In the genomic region with DNA sequence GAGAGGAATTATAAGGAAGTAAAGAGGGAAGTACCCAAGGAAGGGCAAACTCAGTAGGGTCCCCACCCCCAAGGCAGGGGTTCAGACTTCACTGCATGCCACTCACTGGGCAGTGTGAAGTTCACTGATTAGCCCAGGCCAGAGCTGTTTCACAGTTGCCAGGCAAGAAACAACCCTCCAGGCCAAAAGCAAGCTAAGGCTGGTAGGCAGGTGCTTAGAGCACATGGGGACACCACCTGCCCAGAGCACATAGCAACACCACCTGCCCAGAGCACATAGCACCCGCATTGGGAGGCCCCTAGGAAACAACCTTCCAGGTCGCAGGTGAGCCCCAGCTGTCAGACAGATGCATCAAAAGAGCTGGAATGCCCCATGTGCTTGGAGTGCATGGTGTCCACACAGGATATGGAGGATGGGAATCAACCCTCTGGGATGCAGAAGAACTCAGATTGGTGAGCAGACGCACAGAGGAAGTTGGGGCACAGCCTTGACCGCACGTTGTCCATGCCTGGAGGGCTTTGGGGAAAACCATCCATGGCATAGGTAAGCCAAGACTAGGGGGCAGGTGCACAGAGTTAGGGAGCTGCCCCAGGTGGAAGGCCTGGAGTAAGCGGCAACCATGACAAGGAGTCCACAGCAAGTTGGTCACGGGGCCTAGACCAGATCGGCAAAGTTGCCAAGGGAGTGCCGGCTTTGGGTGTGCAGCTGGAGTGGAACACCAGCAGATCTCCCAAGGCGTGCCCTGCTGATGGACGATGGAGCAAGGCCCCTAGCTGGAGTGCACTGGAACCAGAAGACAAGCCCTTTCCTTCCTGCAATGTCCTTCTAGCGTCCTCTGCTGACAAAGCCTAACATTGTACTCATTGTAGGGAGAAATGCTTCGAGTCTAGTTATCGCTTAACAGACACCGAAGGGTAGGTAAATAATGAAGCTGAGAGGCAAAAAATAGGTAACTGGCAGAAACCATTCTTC, we compare ENCODE assay signal across 9 cellular contexts. TPM values are rescaled to one million over a fixed set of nuclear protein-coding genes. Genes with fewer than 3 reads are reported as not detected.
DNase-seq lines count a peak whose midpoint lies in the region; ATAC-seq and TF ChIP-seq lines count a peak whose summit lies in the region.
"Had no signal": no experiment of that assay in that cellular context is flagged by ENCODE, and none has a peak within 500 bp of the region (broad histone marks: within the 10 kb centered on the region; RNA-seq: fewer than 3 reads in every experiment).

No MANE protein-coding gene starts in this region.

- peaks cover 3% of the 10 kb centered on the region for H3K4me1 Mint-ChIP-seq in activated naive CD4-positive, alpha-beta T cell treated with anti-CD3 and anti-CD28 coated beads for 36 hours (ENCODE audit: low read depth)

- H3K36me3 Mint-ChIP-seq in activated naive CD4-positive, alpha-beta T cell treated with anti-CD3 and anti-CD28 coated beads for 36 hours (ENCODE audit: low read depth) = no peaks in the 10 kb centered on the region

- H3K4me3 Mint-ChIP-seq in activated naive CD4-positive, alpha-beta T cell treated with anti-CD3 and anti-CD28 coated beads for 36 hours = no peak overlapping the region

- H3K27ac ChIP-seq in ovary = no peak overlapping the region
- H3K27ac ChIP-seq: SJCRH30 had no signal

- in situ Hi-C loops in GM13977 (cut with MboI; ENCODE audit: low pct_unique_long_range_greater_than_20kb, low sequenced_read_pairs, unreplicated experiment) = loop anchor here (10.0 kb wide), 1 partner anchor 50 kb away; a partner anchor contains a TSS

- H3K36me3 ChIP-seq in ovary = no peaks in the 10 kb centered on the region
- H3K36me3 ChIP-seq: SJCRH30 had no signal

- H3K27ac Mint-ChIP-seq in activated naive CD4-positive, alpha-beta T cell treated with anti-CD3 and anti-CD28 coated beads for 36 hours = no peak overlapping the region

- H3K4me1 ChIP-seq in ovary (ENCODE audit: insufficient read depth) = peaks cover 2% of the 10 kb centered on the region
- H3K4me1 ChIP-seq: SJCRH30 had no signal

- CTCF ChIA-PET in AG04449 (lab: Yijun Ruan, JAX) = interaction anchor here (1.0 to 25.4 kb wide), 20 partner anchors 9 to 415 kb away, joined by 3 to 926 read pairs (median 8); a partner anchor contains a TSS
- CTCF ChIA-PET in activated naive CD4-positive, alpha-beta T cell treated with anti-CD3 and anti-CD28 coated beads for 36 hours (lab: Charles Lee) = interaction anchor here (0.6 to 7.3 kb wide), 31 partner anchors 9 to 553 kb away, joined by 3 to 243 read pairs (median 5); a partner anchor contains a TSS

- no peaks in the 10 kb centered on the region for H3K9me3 ChIP-seq in ovary
- H3K9me3 ChIP-seq: SJCRH30 had no signal

- no peak for ATAC-seq in GM18505 (IDR thresholded peaks at IDR 0.05; ENCODE audit: unreplicated experiment)

- no peaks in the 10 kb centered on the region for H3K27me3 Mint-ChIP-seq in activated naive CD4-positive, alpha-beta T cell treated with anti-CD3 and anti-CD28 coated beads for 36 hours (ENCODE audit: low read depth)

- POLR2A ChIA-PET in AG04449 (lab: Yijun Ruan, JAX) = interaction anchor here (0.7 kb wide), 2 partner anchors 46 to 48 kb away, joined by 3 to 5 read pairs; no protein-coding TSS in a partner anchor

- WGBS in ovary, 3 donors = 81 to 87% (median 83%) methylated on average over 15 of the region's 15 CpGs

- no peak for TF ChIP-seq EP300 in ovary (IDR thresholded peaks at IDR 0.05)

- TF ChIP-seq CTCF in AG04449 (IDR thresholded peaks at IDR 0.05; ENCODE audit: insufficient read depth, low read length, missing control alignments) (peak; percentile 32), GM13977 (IDR thresholded peaks at IDR 0.05; ENCODE audit: extremely low read depth, insufficient read depth, missing control alignments) (peak; percentile 42), fibroblast of villous mesenchyme (IDR thresholded peaks at IDR 0.05; ENCODE audit: insufficient read depth, low read depth, low read length) (peak; percentile 64), ovary (IDR thresholded peaks at IDR 0.05) (no peak)

- H3K4me3 ChIP-seq in AG04449 (ENCODE audit: low read depth, low read length) = no peak overlapping the region
- H3K4me3 ChIP-seq in fibroblast of villous mesenchyme (ENCODE audit: low read depth, low read length) = no peak overlapping the region
- no peak overlapping the region for H3K4me3 ChIP-seq in ovary
- H3K4me3 ChIP-seq: SJCRH30 had no signal

- no peak for DNase-seq in AG04449 (ENCODE audit: low read depth, low spot score)
- peak; percentile 34 for DNase-seq in GM13977 (ENCODE audit: low spot score)
- DNase-seq in RPMI8226 = peak; percentile 31
- peak; percentile 54 for DNase-seq in fibroblast of villous mesenchyme (ENCODE audit: low read depth)
- no peak for DNase-seq in ovary
- no peak for DNase-seq in activated naive CD4-positive, alpha-beta T cell treated with Interleukin-2 at 50 U/mL for 16 hours
- no peak for DNase-seq in activated naive CD4-positive, alpha-beta T cell treated with anti-CD3 and anti-CD28 coated beads for 36 hours

- H3K27me3 ChIP-seq in ovary = no peaks in the 10 kb centered on the region
- H3K27me3 ChIP-seq: SJCRH30 had no signal

- TF ChIP-seq POLR2A in ovary (IDR thresholded peaks at IDR 0.05) (no peak), GM18505 (IDR thresholded peaks at IDR 0.05; ENCODE audit: borderline replicate concordance, extremely low read depth, insufficient read depth, insufficient read length) (no peak)

- no peaks in the 10 kb centered on the region for H3K9me3 Mint-ChIP-seq in activated naive CD4-positive, alpha-beta T cell treated with anti-CD3 and anti-CD28 coated beads for 36 hours

- intact Hi-C loops in ovary (cut with DNase I) = loop anchor here in 3 of 4 donors (1.0 to 10.0 kb wide), 3 partner anchors 48 to 130 kb away; no protein-coding TSS in a partner anchor
- intact Hi-C loops in activated naive CD4-positive, alpha-beta T cell treated with anti-CD3 and anti-CD28 coated beads for 36 hours (cut with micrococcal nuclease) = loop anchor here (1.0 to 10.0 kb wide), 5 partner anchors 48 to 609 kb away; no protein-coding TSS in a partner anchor

RNA-seq across cellular contexts. Expression of a gene that starts 7.8 kb away (rescaled TPM):
- total RNA-seq in fibroblast of villous mesenchyme (10.6 and 14.2 TPM in 2 replicates), ovary (10 to 100 TPM; 20.2 to 32.6 (median 24.2) TPM)
- polyA plus RNA-seq in ovary = 10 to 100 TPM; 29.1 to 34.6 TPM
- total RNA-seq in activated naive CD4-positive, alpha-beta T cell treated with anti-CD3 and anti-CD28 coated beads for 36 hours = 1 to 10 TPM; 5.5 to 6.3 TPM

RNA-seq across cellular contexts. Expression of a gene that starts 22.4 kb away (rescaled TPM):
- total RNA-seq in fibroblast of villous mesenchyme (45.7 and 59.2 TPM in 2 replicates), ovary (100 to 1,000 TPM in 1 of 7 donors, 10 to 100 TPM in 6; 21.5 to 102 (median 53.4) TPM)
- polyA plus RNA-seq in ovary = 100 to 1,000 TPM in 1 of 2 donors, 10 to 100 TPM in 1; 33.7 to 115 TPM
- total RNA-seq in activated naive CD4-positive, alpha-beta T cell treated with anti-CD3 and anti-CD28 coated beads for 36 hours = 10 to 100 TPM; 35.6 to 41.4 TPM

RNA-seq across cellular contexts. Expression of a gene that starts 22.9 kb away (rescaled TPM):
- total RNA-seq in fibroblast of villous mesenchyme (124 and 144 TPM in 2 replicates), ovary (10 to 100 TPM; 24.1 to 58.3 (median 44.1) TPM)
- 10 to 100 TPM; 33.4 to 45.7 TPM for polyA plus RNA-seq in ovary
- 10 to 100 TPM; 31.7 to 31.8 TPM for total RNA-seq in activated naive CD4-positive, alpha-beta T cell treated with anti-CD3 and anti-CD28 coated beads for 36 hours

RNA-seq across cellular contexts. Expression of a gene that starts 45.2 kb away (rescaled TPM):
- total RNA-seq in fibroblast of villous mesenchyme (28.3 and 33.2 TPM in 2 replicates), ovary (100 to 1,000 TPM in 1 of 7 donors, 10 to 100 TPM in 6; 33.3 to 103 (median 83.4) TPM)
- polyA plus RNA-seq in ovary = 100 to 1,000 TPM in 1 of 2 donors, 10 to 100 TPM in 1; 51.8 to 109 TPM
- 100 to 1,000 TPM; 106 to 108 TPM for total RNA-seq in activated naive CD4-positive, alpha-beta T cell treated with anti-CD3 and anti-CD28 coated beads for 36 hours

RNA-seq across cellular contexts. Expression of a gene that starts 45.4 kb away (rescaled TPM):
- total RNA-seq in fibroblast of villous mesenchyme (36.4 and 37.6 TPM in 2 replicates), ovary (10 to 100 TPM; 31.9 to 91.1 (median 37.5) TPM)
- 10 to 100 TPM; 40.8 to 43.5 TPM for polyA plus RNA-seq in ovary
- 10 to 100 TPM; 23.7 to 27.0 TPM for total RNA-seq in activated naive CD4-positive, alpha-beta T cell treated with anti-CD3 and anti-CD28 coated beads for 36 hours

Comparison
In these comparisons a context has a peak if more than half of its experiments do, and no peak if none do; other contexts are left out.
1. DNase-seq: peak in GM13977 (single experiment), RPMI8226 (single experiment) and fibroblast of villous mesenchyme (single experiment); none in AG04449 (single experiment), ovary (0 of 5), activated naive CD4-positive, alpha-beta T cell treated with Interleukin-2 at 50 U/mL for 16 hours (single experiment) and activated naive CD4-positive, alpha-beta T cell treated with anti-CD3 and anti-CD28 coated beads for 36 hours (single experiment).
2. CTCF ChIP-seq: peak in AG04449 (single experiment), GM13977 (single experiment) and fibroblast of villous mesenchyme (single experiment); none in ovary (0 of 3).